Comparison of ENCODE assay signal across 9 cellular contexts in genomic region chr9:33106827-33107621, GRCh38. TPM values are rescaled to one million over a fixed set of nuclear protein-coding genes. Genes with fewer than 3 reads are reported as not detected.
DNase-seq lines count a peak whose midpoint lies in the region; ATAC-seq, FAIRE-seq and TF ChIP-seq lines count a peak whose summit lies in the region.
"Had no signal": no experiment of that assay in that cellular context is flagged by ENCODE, and none has a peak within 500 bp of the region (broad histone marks: within the 10 kb centered on the region; RNA-seq: fewer than 3 reads in every experiment).

No MANE protein-coding gene starts in this region.

- no peak for DNase-seq in activated naive CD8-positive, alpha-beta T cell treated with anti-CD3 and anti-CD28 coated beads, Interleukin-2, amount 50 U/mL, for 24 hours
- no peak for DNase-seq in activated naive CD8-positive, alpha-beta T cell treated with anti-CD3 and anti-CD28 coated beads for 36 hours
- no peak for DNase-seq in H1 (ENCODE audit: low read depth in 1 of 2, low spot score in 2 of 2)
- DNase-seq in memory B cell (ENCODE audit: low spot score in 2 of 2) = no peak
- DNase-seq in NCI-H187 treated with DMSO at 0.1 percent for 48 hours (lab: John Stamatoyannopoulos, UW) = no peak
- DNase-seq in OCI-M2 (lab: John Stamatoyannopoulos, UW; ENCODE audit: unreplicated experiment) = no peak
- no peak for DNase-seq in A673 (ENCODE audit: low spot score)

- TF ChIP-seq EP300 in H1 (IDR thresholded peaks at IDR 0.05; ENCODE audit: borderline replicate concordance in 1 of 2, low read depth in 2 of 2, low read length in 2 of 2) = no peak

- no peak overlapping the region; the same call in 1 of the 2 replicates for H4K8ac ChIP-seq in H1 (ENCODE audit: extremely low read depth, insufficient read depth, low read length)

- 81% methylated on average over 10 of the region's 10 CpGs; no CpG with 5 or more reads in 1 of the 2 experiments for WGBS in H1 (ENCODE audit: extremely low coverage in 1 of 2, insufficient coverage in 1 of 2, insufficient read length in 1 of 2, insufficient replicate concordance in 2 of 2, low coverage in 1 of 2, low lambda C conversion rate in 2 of 2, missing lambda C conversion rate in 1 of 2), 2 experiments

- intact Hi-C loops in A673 (cut with micrococcal nuclease; ENCODE audit: unreplicated experiment) = no loop called here

- H4K20me1 ChIP-seq in H1 (replicated peaks in 1 of 2; ENCODE audit: control insufficient read depth in 1 of 2, insufficient read depth in 2 of 2, low read length in 2 of 2) = no peaks in the 10 kb centered on the region

- no peak overlapping the region for H3K56ac ChIP-seq in H1 (replicated peaks; ENCODE audit: insufficient read length, low read depth, low read length)

- TF ChIP-seq CTCF in H1 (IDR thresholded peaks at IDR 0.05; ENCODE audit: control extremely low read depth in 1 of 3, insufficient read depth in 1 of 3, low read depth in 1 of 3, low read length in 3 of 3) (no peak), A673 (conservative IDR thresholded peaks at IDR 0.05; ENCODE audit: low read depth, low read length) (no peak)

- no peaks in the 10 kb centered on the region for H3K27me3 Mint-ChIP-seq in activated naive CD8-positive, alpha-beta T cell treated with anti-CD3 and anti-CD28 coated beads, Interleukin-2, amount 50 U/mL, for 24 hours
- H3K27me3 Mint-ChIP-seq in activated naive CD8-positive, alpha-beta T cell treated with anti-CD3 and anti-CD28 coated beads for 36 hours = no peaks in the 10 kb centered on the region
- H3K27me3 Mint-ChIP-seq in memory B cell = no peaks in the 10 kb centered on the region

- H3K9ac ChIP-seq in H1 (replicated peaks in 1 of 4; ENCODE audit: extremely low read depth in 1 of 4, low read depth in 3 of 4, low read length in 3 of 4) = no peak overlapping the region

- H3K79me1 ChIP-seq in H1 (ENCODE audit: low read depth, low read length) = no peaks in the 10 kb centered on the region

- H3K79me2 ChIP-seq in H1 (ENCODE audit: control insufficient read depth in 1 of 2, insufficient read depth in 2 of 2, low read length in 2 of 2) = no peaks in the 10 kb centered on the region

- no peak for TF ChIP-seq POLR2A in H1 (IDR thresholded peaks at IDR 0.05; ENCODE audit: control extremely low read depth in 1 of 2, low read depth in 2 of 2, low read length in 2 of 2)

- H3K4me2 ChIP-seq in H1 (ENCODE audit: insufficient read depth in 1 of 2, low read depth in 2 of 2, low read length in 2 of 2) = no peak overlapping the region

- H2AFZ ChIP-seq in H1 (ENCODE audit: low read length) = 0 out of 2 replicates have a peak overlapping the region, but pooled peaks have one; percentile 5

- no peak overlapping the region for H3K4ac ChIP-seq in H1 (replicated peaks; ENCODE audit: insufficient read length, low read depth, low read length)

- no peak overlapping the region for H3K4me3 ChIP-seq in H1 (ENCODE audit: extremely low read depth in 1 of 4, insufficient read depth in 2 of 4, low read depth in 3 of 4, low read length in 4 of 4)
- no peak overlapping the region for H3K4me3 ChIP-seq in A673 (ENCODE audit: low read depth, low read length, poor library complexity, severe bottlenecking)
- H3K4me3 ChIP-seq: SJSA1 had no signal

- H3K23ac ChIP-seq in H1 (ENCODE audit: insufficient read length) = no peak overlapping the region

- H3K27ac ChIP-seq in H1 (ENCODE audit: low read depth, low read length) (no peak overlapping the region), A673 (ENCODE audit: low read depth, low read length, poor library complexity, severe bottlenecking) (no peak overlapping the region)
- H3K27ac ChIP-seq: SJSA1 had no signal

- H2BK120ac ChIP-seq in H1 (replicated peaks; ENCODE audit: low read depth, low read length) = no peak overlapping the region

- 0 out of 2 replicates have a peak overlapping the region, but pooled peaks have one; percentile 57 for H3K18ac ChIP-seq in H1 (ENCODE audit: extremely low read depth, low read length)

- ATAC-seq in activated naive CD8-positive, alpha-beta T cell treated with anti-CD3 and anti-CD28 coated beads, Interleukin-2, amount 50 U/mL, for 24 hours = peak; percentile 25
- peak; percentile 31 for ATAC-seq in memory B cell (ENCODE audit: low read depth)
- ATAC-seq in HG02973 (IDR thresholded peaks at IDR 0.05; ENCODE audit: unreplicated experiment) = no peak

- H3K27me3 ChIP-seq in H1 (replicated peaks in 1 of 4; ENCODE audit: control insufficient read depth in 3 of 4, extremely low read depth in 1 of 4, insufficient read depth in 3 of 4, low read length in 3 of 4) (no peaks in the 10 kb centered on the region), A673 (replicated peaks; ENCODE audit: insufficient read depth, low read depth, low read length, poor library complexity) (no peaks in the 10 kb centered on the region)
- H3K27me3 ChIP-seq: SJSA1 had no signal

- H2BK20ac ChIP-seq in H1 (ENCODE audit: low read length) = no peak overlapping the region

- H3K4me1 Mint-ChIP-seq in activated naive CD8-positive, alpha-beta T cell treated with anti-CD3 and anti-CD28 coated beads, Interleukin-2, amount 50 U/mL, for 24 hours = peaks cover 17% of the 10 kb centered on the region
- peaks cover 2% of the 10 kb centered on the region for H3K4me1 Mint-ChIP-seq in activated naive CD8-positive, alpha-beta T cell treated with anti-CD3 and anti-CD28 coated beads for 36 hours
- H3K4me1 Mint-ChIP-seq in memory B cell = peaks cover 17% of the 10 kb centered on the region

- no peaks in the 10 kb centered on the region for H3K9me3 ChIP-seq in H1 (ENCODE audit: insufficient read depth in 2 of 2, low read depth in 1 of 2, low read length in 1 of 2)
- H3K9me3 ChIP-seq in A673 (ENCODE audit: low read depth, low read length, poor library complexity, severe bottlenecking) = no peaks in the 10 kb centered on the region
- H3K9me3 ChIP-seq: SJSA1 had no signal

- CTCF ChIA-PET in H1 (lab: Charles Lee; ENCODE audit: partially characterized antibody) = interaction anchor here (0.9 to 1.0 kb wide), 2 partner anchors 25 to 120 kb away, joined by 3 to 4 read pairs; no protein-coding TSS in a partner anchor
- CTCF ChIA-PET in A673 (lab: Charles Lee) = no interaction called here

- no peak overlapping the region for H3K27ac Mint-ChIP-seq in activated naive CD8-positive, alpha-beta T cell treated with anti-CD3 and anti-CD28 coated beads, Interleukin-2, amount 50 U/mL, for 24 hours
- H3K27ac Mint-ChIP-seq in activated naive CD8-positive, alpha-beta T cell treated with anti-CD3 and anti-CD28 coated beads for 36 hours = no peak overlapping the region
- H3K27ac Mint-ChIP-seq in memory B cell = peak overlapping the region; percentile 62

- no peak overlapping the region for H3K14ac ChIP-seq in H1 (ENCODE audit: insufficient read length)

- 0 out of 2 replicates have a peak overlapping the region, but pooled peaks have one; percentile 50 for H2BK12ac ChIP-seq in H1 (ENCODE audit: low read depth, low read length)

- POLR2A ChIA-PET in H1 (lab: Charles Lee; ENCODE audit: partially characterized antibody) (no interaction called here), A673 (lab: Charles Lee; ENCODE audit: low non-redundant PET) (no interaction called here)

- H2BK15ac ChIP-seq in H1 (ENCODE audit: low read length) = no peak overlapping the region

- peaks cover 0 to 4% (median 1%) of the 10 kb centered on the region in 4 experiments; a peak in 3 of 7 replicates for H3K4me1 ChIP-seq in H1 (replicated peaks in 1 of 4; ENCODE audit: control insufficient read depth in 3 of 4, insufficient read depth in 4 of 4, low read length in 3 of 4)
- H3K4me1 ChIP-seq in A673 (ENCODE audit: insufficient read depth, low read length, poor library complexity, severe bottlenecking) = no peaks in the 10 kb centered on the region
- H3K4me1 ChIP-seq: SJSA1 had no signal

- no peak for TF ChIP-seq RAD21 in H1 (IDR thresholded peaks at IDR 0.05 in 1 of 2, conservative IDR thresholded peaks at IDR 0.05 in 1 of 2; ENCODE audit: low read depth in 2 of 2, low read length in 2 of 2)

- H4K91ac ChIP-seq in H1 (replicated peaks; ENCODE audit: insufficient read length, low read length) = no peak overlapping the region

- no peaks in the 10 kb centered on the region for H3K9me3 Mint-ChIP-seq in activated naive CD8-positive, alpha-beta T cell treated with anti-CD3 and anti-CD28 coated beads, Interleukin-2, amount 50 U/mL, for 24 hours
- H3K9me3 Mint-ChIP-seq in activated naive CD8-positive, alpha-beta T cell treated with anti-CD3 and anti-CD28 coated beads for 36 hours = no peaks in the 10 kb centered on the region
- H3K9me3 Mint-ChIP-seq in memory B cell = no peaks in the 10 kb centered on the region

- no TSS peak for BruUV-seq in A673 (replicated peaks; lab: Mats Ljungman, UMichigan)

- no peaks in the 10 kb centered on the region for H3K23me2 ChIP-seq in H1 (ENCODE audit: low read depth, low read length)

- H3K36me3 ChIP-seq in H1 (ENCODE audit: control insufficient read depth in 2 of 4, insufficient read depth in 4 of 4, low read length in 3 of 4) (no peaks in the 10 kb centered on the region), A673 (ENCODE audit: insufficient read depth, low read length, poor library complexity, severe bottlenecking) (no peaks in the 10 kb centered on the region)
- H3K36me3 ChIP-seq: SJSA1 had no signal

- no peak for FAIRE-seq in H1 (lab: Jason Lieb, UNC)

- H2BK5ac ChIP-seq in H1 (ENCODE audit: low read depth, low read length) = 0 out of 2 replicates have a peak overlapping the region, but pooled peaks have one; percentile 30

- peaks cover 3% of the 10 kb centered on the region for H3K36me3 Mint-ChIP-seq in activated naive CD8-positive, alpha-beta T cell treated with anti-CD3 and anti-CD28 coated beads, Interleukin-2, amount 50 U/mL, for 24 hours (ENCODE audit: low read depth)
- peaks cover 5% of the 10 kb centered on the region for H3K36me3 Mint-ChIP-seq in activated naive CD8-positive, alpha-beta T cell treated with anti-CD3 and anti-CD28 coated beads for 36 hours
- H3K36me3 Mint-ChIP-seq in memory B cell = peaks cover 7% of the 10 kb centered on the region

- no peak overlapping the region for H4K5ac ChIP-seq in H1 (ENCODE audit: insufficient read length, low read depth, low read length)

- H2AK5ac ChIP-seq in H1 (ENCODE audit: low read depth, low read length) = peak overlapping the region; percentile 85; the same call in 1 of the 2 replicates

- no peak overlapping the region for H3K4me3 Mint-ChIP-seq in activated naive CD8-positive, alpha-beta T cell treated with anti-CD3 and anti-CD28 coated beads, Interleukin-2, amount 50 U/mL, for 24 hours
- no peak overlapping the region for H3K4me3 Mint-ChIP-seq in activated naive CD8-positive, alpha-beta T cell treated with anti-CD3 and anti-CD28 coated beads for 36 hours
- no peak overlapping the region for H3K4me3 Mint-ChIP-seq in memory B cell

RNA-seq across cellular contexts. Expression of gene SMU1, which starts 30.6 kb away (rescaled TPM):
- 10 to 100 TPM; 27.0 to 28.9 TPM for total RNA-seq in activated naive CD8-positive, alpha-beta T cell treated with anti-CD3 and anti-CD28 coated beads for 36 hours
- 25.2 and 26.0 TPM in 2 replicates for total RNA-seq in H1 (2021; fragmentation: NEBNext Ultra II Directional; extraction: Animal tissue kit (Norgen Biotek cat#: 25700))
- 6.5 and 8.4 TPM in 2 replicates for polyA plus RNA-seq in H1 (2011; rRNA removed)
- polyA plus RNA-seq in H1 (2011; cell fraction: cytosol; rRNA removed) = 10.7 TPM
- 4.8 TPM for polyA plus RNA-seq in H1 (2011; cell fraction: nucleus; rRNA removed)
- 15.7 to 24.6 TPM (median 17.7 TPM) in 4 replicates for polyA plus RNA-seq in H1 (2012, experiment 1 of 2)
- 2.2 TPM for polyA plus RNA-seq in H1 (2012, experiment 2 of 2)
- 11.1 TPM for polyA plus RNA-seq in H1 (2013, experiment 1 of 2)
- polyA plus RNA-seq in H1 (2013, experiment 2 of 2) = 11.1 TPM
- 23.3 and 27.1 TPM in 2 replicates for polyA minus RNA-seq in H1 (2011; rRNA and poly(A)+ RNA removed)
- polyA minus RNA-seq in H1 (2011; cell fraction: cytosol; rRNA and poly(A)+ RNA removed) = 14.6 TPM
- polyA minus RNA-seq in H1 (2011; cell fraction: nucleus; rRNA and poly(A)+ RNA removed) = 8.9 TPM
- total RNA-seq in A673 (2021) = 30.6 and 31.2 TPM in 2 replicates
